Comparison of ENCODE assay signal across 25 cellular contexts in genomic region chr6:154430494-154430919, GRCh38.
DNase-seq lines count a peak whose midpoint lies in the region; ATAC-seq, FAIRE-seq and TF ChIP-seq lines count a peak whose summit lies in the region.
"Had no signal": no experiment of that assay in that cellular context is flagged by ENCODE, and none has a peak within 500 bp of the region (broad histone marks: within the 10 kb centered on the region; RNA-seq: fewer than 3 reads in every experiment).

No MANE protein-coding gene starts in this region.

- H3K79me2 ChIP-seq in HepG2 (ENCODE audit: insufficient read depth, low read length) (peaks cover 7% of the 10 kb centered on the region), PC-3 (ENCODE audit: low read length) (no peaks in the 10 kb centered on the region)

- POLR2A ChIA-PET in HepG2 (lab: Yijun Ruan, JAX), result interaction anchor here (0.8 to 2.2 kb wide), 7 partner anchors 9 to 80 kb away, joined by 3 to 20 read pairs (median 6); partner anchors contain the start of gene CNKSR3
- POLR2A ChIA-PET in PC-3 (lab: Charles Lee; ENCODE audit: unreplicated experiment), result no interaction called here

- H3K9me3 ChIP-seq in HepG2 (ENCODE audit: low read length) (no peaks in the 10 kb centered on the region), PC-3 (ENCODE audit: low read length) (no peaks in the 10 kb centered on the region)
- H3K9me3 ChIP-seq: gastrocnemius medialis, Peyer's patch, SJSA1 had no signal

- H3K4me2 ChIP-seq in HepG2 (ENCODE audit: low read depth, low read length), result peak overlapping the region; percentile 75
- H3K4me2 ChIP-seq in PC-3 (ENCODE audit: low read length), result no peak overlapping the region
- H3K4me2 ChIP-seq: KMS-11 had no signal

- H3K4me1 ChIP-seq in HepG2 (ENCODE audit: insufficient read depth, low read length) (peaks cover 51% of the 10 kb centered on the region), PC-3 (ENCODE audit: insufficient read depth, low read length) (no peaks in the 10 kb centered on the region)
- H3K4me1 ChIP-seq: Peyer's patch had no signal

- H3K9me2 ChIP-seq in PC-3 (replicated peaks; ENCODE audit: low read length), result no peaks in the 10 kb centered on the region

- H3K36me3 ChIP-seq in HepG2 (replicated peaks in 1 of 2; ENCODE audit: control insufficient read depth in 1 of 2, insufficient read depth in 2 of 2, low read length in 2 of 2) (peaks cover 22 to 54% of the 10 kb centered on the region in 2 experiments), PC-3 (ENCODE audit: low read depth, low read length) (no peaks in the 10 kb centered on the region)
- H3K36me3 ChIP-seq: gastrocnemius medialis had no signal

- H2AFZ ChIP-seq in HepG2 (ENCODE audit: low read length) (no peak overlapping the region), PC-3 (ENCODE audit: low read length) (no peak overlapping the region)

- TF ChIP-seq CTCF in HepG2 (CRISPR knock-in tag; IDR thresholded peaks at IDR 0.05) (no peak), PC-3 (conservative IDR thresholded peaks at IDR 0.05; ENCODE audit: low read depth, low read length) (no peak)

- H3K27ac ChIP-seq in cingulate gyrus (ENCODE audit: low read depth, low read length) (peak overlapping the region; percentile 0), HepG2 (ENCODE audit: extremely low read length, insufficient read depth, low read length) (peak overlapping the region; percentile 75), temporal lobe (ENCODE audit: low read depth, low read length) (peak overlapping the region; percentile 2), PC-3 (ENCODE audit: low read length) (no peak overlapping the region)
- H3K27ac ChIP-seq: gastrocnemius medialis, KMS-11, Peyer's patch, SJSA1 had no signal

- WGBS in HepG2 (ENCODE audit: low lambda C conversion rate), result 13% methylated on average over 1 of the region's 1 CpG

- H3K27me3 ChIP-seq in HepG2 (ENCODE audit: control insufficient read depth in 1 of 2, insufficient read depth in 2 of 2, low read length in 2 of 2) (no peaks in the 10 kb centered on the region), PC-3 (ENCODE audit: low read length) (no peaks in the 10 kb centered on the region)
- H3K27me3 ChIP-seq: gastrocnemius medialis, Peyer's patch, SJSA1 had no signal

- ATAC-seq in HepG2 (peak; percentile 93), PC-3 (no peak)
- ATAC-seq: activated T-cell treated with anti-CD3 and anti-CD28 coated beads, Interleukin-2, amount 50 U/mL, for 4 hours; gastrocnemius medialis; right cardiac atrium had no signal

- H3K4me3 ChIP-seq in HepG2 (replicated peaks in 1 of 3; ENCODE audit: insufficient read depth in 1 of 3, low read depth in 2 of 3, low read length in 3 of 3), result peak overlapping the region in 1 of 3 experiments; percentile 19; a peak in 1 of 6 replicates
- no peak overlapping the region for H3K4me3 ChIP-seq in PC-3 (ENCODE audit: low read length)
- H3K4me3 ChIP-seq: gastrocnemius medialis, Peyer's patch, SJSA1 had no signal

- H3K9ac ChIP-seq in HepG2 (ENCODE audit: insufficient read depth, low read depth, low read length) (peak overlapping the region; percentile 48), PC-3 (ENCODE audit: low read length) (no peak overlapping the region)
- H3K9ac ChIP-seq: KMS-11 had no signal

- H4K20me1 ChIP-seq in HepG2 (ENCODE audit: insufficient read depth, low read length), result no peaks in the 10 kb centered on the region
- H4K20me1 ChIP-seq in PC-3 (ENCODE audit: low read length), result no peaks in the 10 kb centered on the region

- CTCF ChIA-PET in HepG2 (lab: Yijun Ruan, JAX; ENCODE audit: low intra/inter-chr PET ratio, low total read pairs), result no interaction called here
- CTCF ChIA-PET in PC-3 (lab: Charles Lee), result interaction anchor here (0.7 kb wide), 1 partner anchor 246 kb away, joined by 3 read pairs; no protein-coding TSS in a partner anchor

- TF ChIP-seq POLR2A in HepG2 (IDR thresholded peaks at IDR 0.05; ENCODE audit: insufficient read depth in 1 of 2, low read depth in 2 of 2, low read length in 2 of 2), result no peak

- TF ChIP-seq EP300 in HepG2 (IDR thresholded peaks at IDR 0.05; ENCODE audit: low read depth in 2 of 2, low read length in 2 of 2) (peak in 1 of 2 experiments; percentile 68; a peak in 2 of 4 replicates), HepG2 (CRISPR knock-in tag; IDR thresholded peaks at IDR 0.05; ENCODE audit: borderline replicate concordance) (no peak)

- no peaks in the 10 kb centered on the region for H3F3A ChIP-seq in PC-3 (ENCODE audit: low read length, unreplicated experiment)

- in situ Hi-C loops in HepG2 (cut with HindIII; ENCODE audit: extremely low pct_ligation_motif_present, low pct_unique_long_range_greater_than_20kb), result no loop called here

- TF ChIP-seq RAD21 in HepG2 (CRISPR knock-in tag; IDR thresholded peaks at IDR 0.05), result no peak

- DNase-seq in HuH-7 (ENCODE audit: low spot score) (peak; percentile 77), HepG2 (ENCODE audit: low spot score) (peak; percentile 90), NCI-H226 (no peak), NCI-H2107 (lab: John Stamatoyannopoulos, UW) (no peak), PC-3 (no peak)
- DNase-seq: activated CD4-positive, alpha-beta T cell treated with anti-CD3 and anti-CD28 coated beads for 4 hours; activated T-cell treated with anti-CD3 and anti-CD28 coated beads, Interleukin-2, amount 50 U/mL, for 4 hours; EL; gastrocnemius medialis; islet precursor cell; NCI-H1436 treated with DMSO at 0.1 percent for 48 hours; NCI-H2171; nucleus accumbens; Peyer's patch; right cardiac atrium; stimulated activated CD4-positive, alpha-beta T cell treated with anti-CD3 and anti-CD28 coated beads, Interleukin-12 subunit alpha, Interleukin-12 subunit beta, amount 100 ng/mL, for 4 hours; stimulated activated CD4-positive, alpha-beta T cell treated with anti-CD3 and anti-CD28 coated beads, Interleukin-4, amount 100 ng/mL, for 4 hours; stimulated activated naive CD4-positive, alpha-beta T cell treated with Interleukin-2 at 50 U/mL for 16 hours; trophoblast cell had no signal

- BruUV-seq in HepG2 (replicated peaks; lab: Mats Ljungman, UMichigan) (no TSS peak), PC-3 (replicated peaks; lab: Mats Ljungman, UMichigan) (no TSS peak)

- intact Hi-C loops in HepG2 (cut with micrococcal nuclease; ENCODE audit: unreplicated experiment) (loop anchor here (1.0 to 2.0 kb wide), 2 partner anchors 38 to 80 kb away; partner anchors contain the start of gene CNKSR3), PC-3 (cut with micrococcal nuclease) (no loop called here)

- FAIRE-seq in HepG2 (lab: Jason Lieb, UNC), result no peak
- FAIRE-seq: colon, GM12892 had no signal

TF ChIP-seq in HepG2, 621 proteins besides CTCF, POLR2A, EP300 and RAD21 (continues in another document):
- TF ChIP-seq ZNF512B (CRISPR knock-in tag; IDR thresholded peaks at IDR 0.05; ENCODE audit: borderline replicate concordance) (no peak), ZNF780A (CRISPR knock-in tag; IDR thresholded peaks at IDR 0.05) (no peak), RARG (CRISPR knock-in tag; IDR thresholded peaks at IDR 0.05; ENCODE audit: low read depth) (no peak), PHB2 (IDR thresholded peaks at IDR 0.05; ENCODE audit: partially characterized antibody) (no peak), ATM (IDR thresholded peaks at IDR 0.05; ENCODE audit: borderline replicate concordance) (no peak), ELF3 (CRISPR knock-in tag; IDR thresholded peaks at IDR 0.05) (peak; percentile 47; the same call in 1 of the 2 replicates), PHF20 (CRISPR knock-in tag; IDR thresholded peaks at IDR 0.05) (no peak), TFE3 (CRISPR knock-in tag; IDR thresholded peaks at IDR 0.05) (peak; percentile 58; the same call in 1 of the 2 replicates), RXRA (CRISPR knock-in tag; IDR thresholded peaks at IDR 0.05) (no peak), HNRNPUL1 (IDR thresholded peaks at IDR 0.05; ENCODE audit: low read depth, low read length) (peak; percentile 97), ISX (CRISPR knock-in tag; conservative IDR thresholded peaks at IDR 0.05) (no peak)
- TF ChIP-seq, protein P1, sequence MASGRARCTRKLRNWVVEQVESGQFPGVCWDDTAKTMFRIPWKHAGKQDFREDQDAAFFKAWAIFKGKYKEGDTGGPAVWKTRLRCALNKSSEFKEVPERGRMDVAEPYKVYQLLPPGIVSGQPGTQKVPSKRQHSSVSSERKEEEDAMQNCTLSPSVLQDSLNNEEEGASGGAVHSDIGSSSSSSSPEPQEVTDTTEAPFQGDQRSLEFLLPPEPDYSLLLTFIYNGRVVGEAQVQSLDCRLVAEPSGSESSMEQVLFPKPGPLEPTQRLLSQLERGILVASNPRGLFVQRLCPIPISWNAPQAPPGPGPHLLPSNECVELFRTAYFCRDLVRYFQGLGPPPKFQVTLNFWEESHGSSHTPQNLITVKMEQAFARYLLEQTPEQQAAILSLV (CRISPR knock-in tag; IDR thresholded peaks at IDR 0.05; ENCODE audit: borderline replicate concordance), result no peak

Comparison
In these comparisons a context has a peak if more than half of its experiments do, and no peak if none do; other contexts are left out.
1. DNase-seq: peak in HuH-7 (single experiment) and HepG2 (single experiment); none in NCI-H226 (single experiment), NCI-H2107 (single experiment) and PC-3 (single experiment).